Comparison of ENCODE assay signal across 10 cellular contexts in the genomic region with DNA sequence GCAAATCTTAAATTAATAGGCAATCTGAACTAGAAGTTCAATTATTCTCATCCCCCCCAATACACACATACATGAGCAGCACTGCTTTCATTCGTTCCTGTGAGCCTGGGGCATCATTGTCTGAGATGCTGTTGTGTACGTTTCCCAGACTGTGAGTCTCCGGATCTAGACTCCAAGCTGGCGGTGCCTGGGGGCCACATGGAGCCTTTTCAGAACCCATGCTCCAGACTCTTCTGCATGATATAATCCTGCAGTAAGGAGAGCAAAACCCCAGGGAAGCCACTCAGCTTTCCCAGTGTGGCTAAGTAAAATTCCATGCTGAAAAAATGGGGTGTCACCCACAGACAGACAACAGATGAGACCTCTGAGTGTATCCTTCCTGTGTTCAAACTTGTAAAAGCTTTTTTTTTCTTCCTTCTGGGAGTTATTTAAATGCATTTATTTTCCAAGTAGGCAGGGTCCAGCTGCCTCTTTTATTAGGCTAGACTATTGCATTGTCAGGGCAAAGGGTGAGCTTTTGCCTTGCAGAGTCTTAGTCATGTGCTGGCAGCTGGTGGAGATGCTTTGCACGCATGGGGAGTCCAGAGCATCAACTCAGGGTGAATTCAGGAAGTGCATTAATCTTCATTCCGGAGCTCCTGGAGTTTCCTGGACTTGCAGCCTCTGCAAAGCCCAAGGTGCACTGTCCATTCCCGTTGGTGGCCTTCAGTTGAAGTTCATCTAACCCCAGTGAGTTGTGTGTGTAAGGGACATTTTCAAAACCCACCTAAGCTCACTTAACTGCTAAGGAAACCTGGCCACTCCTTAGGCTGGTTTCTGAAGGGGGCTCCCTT.
DNase-seq lines count a peak whose midpoint lies in the region; ATAC-seq and TF ChIP-seq lines count a peak whose summit lies in the region.
"Had no signal": no experiment of that assay in that cellular context is flagged by ENCODE, and none has a peak within 500 bp of the region (broad histone marks: within the 10 kb centered on the region; RNA-seq: fewer than 3 reads in every experiment).

No MANE protein-coding gene starts in this region.

- TF ChIP-seq POLR2A in heart left ventricle (IDR thresholded peaks at IDR 0.05) (no peak), upper lobe of left lung (IDR thresholded peaks at IDR 0.05) (no peak)

- TF ChIP-seq CTCF in heart left ventricle (IDR thresholded peaks at IDR 0.05) (no peak), right atrium auricular region (IDR thresholded peaks at IDR 0.05) (no peak), upper lobe of left lung (IDR thresholded peaks at IDR 0.05) (no peak)

- no peaks in the 10 kb centered on the region for H3K9me3 ChIP-seq in heart left ventricle
- no peaks in the 10 kb centered on the region for H3K9me3 ChIP-seq in right atrium auricular region
- H3K9me3 ChIP-seq in upper lobe of left lung = no peaks in the 10 kb centered on the region
- H3K9me3 ChIP-seq: pancreas had no signal

- WGBS in heart left ventricle, 4 donors = 60 to 74% (median 71%) methylated on average over 7 of the region's 7 CpGs
- WGBS in upper lobe of left lung, 2 donors = 61 to 70% methylated on average over 6 to 7 of the region's 7 CpGs

- H3K4me1 ChIP-seq in heart left ventricle (peaks cover 0 to 59% (median 0%) of the 10 kb centered on the region in 12 donors), right atrium auricular region (peaks cover 0 to 5% of the 10 kb centered on the region in 2 donors), upper lobe of left lung (peaks cover 13 to 18% (median 17%) of the 10 kb centered on the region in 4 donors)
- H3K4me1 ChIP-seq: pancreas had no signal

- ATAC-seq in heart left ventricle = peak in 3 of 4 donors; percentile 56 to 74 (median 70)
- ATAC-seq in upper lobe of left lung (ENCODE audit: low FRiP score in 2 of 2) = peak; percentile 35 to 78

- TF ChIP-seq EP300 in upper lobe of left lung (IDR thresholded peaks at IDR 0.05) = peak in 2 of 4 donors; percentile 34 to 74

- intact Hi-C loops in heart left ventricle (cut with DNase I) = loop anchor here in 1 of 10 donors (10.0 kb wide), 1 partner anchor 386 kb away; no protein-coding TSS in a partner anchor

- peak overlapping the region in 1 of 12 donors; percentile 80 for H3K27ac ChIP-seq in heart left ventricle
- no peak overlapping the region for H3K27ac ChIP-seq in right atrium auricular region
- peak overlapping the region; percentile 23 to 68 (median 38) for H3K27ac ChIP-seq in upper lobe of left lung
- no peak overlapping the region for H3K27ac ChIP-seq in substantia nigra (ENCODE audit: low read depth, low read length, poor library complexity, severe bottlenecking)
- H3K27ac ChIP-seq: pancreas had no signal

- H3K4me3 ChIP-seq in heart left ventricle (no peak overlapping the region), right atrium auricular region (no peak overlapping the region), upper lobe of left lung (no peak overlapping the region)
- H3K4me3 ChIP-seq: pancreas had no signal

- H3K27me3 ChIP-seq in heart left ventricle (no peaks in the 10 kb centered on the region), right atrium auricular region (no peaks in the 10 kb centered on the region), upper lobe of left lung (no peaks in the 10 kb centered on the region)
- H3K27me3 ChIP-seq: pancreas had no signal

- H3K36me3 ChIP-seq in heart left ventricle (no peaks in the 10 kb centered on the region), right atrium auricular region (no peaks in the 10 kb centered on the region), upper lobe of left lung (no peaks in the 10 kb centered on the region)
- H3K36me3 ChIP-seq: pancreas had no signal

- peak in 2 of 5 donors; percentile 31 to 32 for DNase-seq in heart left ventricle
- no peak for DNase-seq in right atrium auricular region (ENCODE audit: low spot score)
- peak; percentile 67 for DNase-seq in HT1080 (ENCODE audit: low read depth)
- peak; percentile 17 for DNase-seq in fibroblast of gingiva (ENCODE audit: low read depth)
- DNase-seq in upper lobe of left lung = peak in 1 of 2 donors; percentile 76
- DNase-seq in substantia nigra (lab: John Stamatoyannopoulos, UW) = no peak
- no peak for DNase-seq in DMS 273 (lab: John Stamatoyannopoulos, UW; ENCODE audit: unreplicated experiment)
- no peak for DNase-seq in NK-92 (lab: John Stamatoyannopoulos, UW; ENCODE audit: unreplicated experiment)
- DNase-seq: effector CD4-positive, alpha-beta T cell had no signal

Comparison
In these comparisons a context has a peak if more than half of its experiments do, and no peak if none do; other contexts are left out.
1. DNase-seq: peak in HT1080 (single experiment) and fibroblast of gingiva (single experiment); none in right atrium auricular region (single experiment), substantia nigra (0 of 49), DMS 273 (single experiment) and NK-92 (single experiment).
2. H3K27ac ChIP-seq: peak in upper lobe of left lung (4 of 4); none in right atrium auricular region (0 of 2) and substantia nigra (single experiment).